In the genomic region with DNA sequence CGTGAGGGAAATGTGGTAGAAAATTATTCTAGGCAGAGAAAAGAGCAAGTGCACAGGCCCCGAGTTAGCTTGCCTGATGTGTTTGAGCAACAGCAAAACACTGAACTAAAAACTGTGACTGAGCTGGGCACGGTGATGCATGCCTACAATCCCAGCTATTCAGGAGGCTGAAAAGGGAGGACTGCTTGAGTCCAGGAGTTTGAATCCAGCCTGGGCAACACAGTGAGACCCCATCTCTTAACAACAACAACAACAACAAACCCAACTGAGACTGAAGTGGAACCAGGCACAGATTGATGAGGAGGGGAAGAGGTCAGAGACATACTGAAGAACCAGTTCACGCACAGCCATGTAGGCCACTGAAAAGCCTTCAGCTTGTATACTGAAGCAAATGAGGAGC, we compare ENCODE assay signal across 20 cellular contexts.
"Had no signal": no experiment of that assay in that cellular context is flagged by ENCODE, and none has a peak within 500 bp of the region (broad histone marks: within the 10 kb centered on the region; RNA-seq: fewer than 3 reads in every experiment).

No MANE protein-coding gene starts in this region.

- H3K36me3 ChIP-seq: SJCRH30 had no signal

- H3K27me3 ChIP-seq: MG63, SJCRH30 had no signal

- H3K27ac ChIP-seq: RWPE1, SJCRH30 had no signal

- H3K9me3 ChIP-seq: SJCRH30 had no signal

- ATAC-seq: Panc1, PC-3, SK-N-SH treated with all-trans-retinoic acid at 6 μM for 48 hours had no signal

- DNase-seq: Karpas-422; KG1; MG63; NCI-H1092; NCI-H187; NCI-H2029; NCI-H2081 treated with DMSO at 0.1 percent for 48 hours; NCI-H2171; NCI-H226; NCI-H446; NCI-H510A; NCI-H524 treated with DMSO at 0.1 percent for 48 hours; NCI-H82; NK-92 treated with Interleukin-12 subunit alpha and Interleukin-12 subunit beta, amount 100 ng/mL, for 24 hours; PC-3; SHP77 treated with DMSO at 0.1 percent for 48 hours; SJCRH30 had no signal

- H3K4me3 ChIP-seq: MG63, SJCRH30 had no signal
